In the genomic region with DNA sequence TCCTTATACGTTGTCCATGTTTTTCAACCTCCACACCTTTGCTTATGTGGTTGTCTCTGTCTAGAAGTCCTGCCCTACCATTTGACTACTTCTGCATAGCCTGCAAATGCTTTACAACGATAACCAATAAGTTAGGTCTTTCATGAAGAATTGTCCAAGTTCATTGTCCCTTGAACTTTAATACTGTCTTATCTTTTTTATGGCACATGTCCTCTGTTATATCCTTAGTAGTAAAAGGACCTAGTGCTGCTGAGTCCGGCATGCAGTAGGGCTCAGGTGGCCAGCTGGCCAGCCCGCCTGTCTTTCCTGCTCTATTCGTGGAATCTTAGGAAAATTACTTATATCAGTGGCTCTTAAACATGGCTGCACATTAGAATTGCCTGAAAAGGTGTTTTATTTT, we compare ENCODE assay signal across 23 cellular contexts.
DNase-seq lines count a peak whose midpoint lies in the region; ATAC-seq, FAIRE-seq and TF ChIP-seq lines count a peak whose summit lies in the region.
"Had no signal": no experiment of that assay in that cellular context is flagged by ENCODE, and none has a peak within 500 bp of the region (broad histone marks: within the 10 kb centered on the region; RNA-seq: fewer than 3 reads in every experiment).

No MANE protein-coding gene starts in this region.

- TF ChIP-seq POLR2A in K562 (conservative IDR thresholded peaks at IDR 0.05), result no peak

- DNase-seq in K562 (ENCODE audit: extremely low read depth in 1 of 4, low spot score in 3 of 4) (no peak), mesothelial cell of epicardium (ENCODE audit: low spot score in 2 of 2, unreplicated experiment in 2 of 2) (no peak), small intestine (peak; percentile 76), SJCRH30 (no peak), globus pallidus (ENCODE audit: low spot score) (no peak)
- no peak for DNase-seq in activated naive CD4-positive, alpha-beta T cell treated with Interleukin-2 at 50 U/mL for 16 hours
- DNase-seq: 8988T, ACHN, Calu3, DMS79 treated with DMSO at 0.1 percent for 48 hours, KBM-7, NCI-H1105, NCI-H1694, NCI-H2081 treated with DMSO at 0.1 percent for 48 hours, NCI-H2171, NCI-H226, NCI-H510A, OCI-M1 had no signal

- H3K9me1 ChIP-seq in K562 (ENCODE audit: control insufficient read depth, insufficient read depth, low read length), result no peaks in the 10 kb centered on the region

- POLR2A ChIA-PET in K562 (lab: Yijun Ruan, JAX), result no interaction called here

- WGBS in K562 (ENCODE audit: insufficient coverage, low coverage, missing lambda C conversion rate), result 4% methylated on average over 5 of the region's 5 CpGs
- WGBS in small intestine, 3 donors, result 17 to 66% (median 49%) methylated on average over 5 of the region's 5 CpGs

- H3K36me3 ChIP-seq in K562 (ENCODE audit: control insufficient read depth, insufficient read depth, low read length) (no peaks in the 10 kb centered on the region), small intestine (ENCODE audit: control insufficient read depth in 2 of 2, insufficient read depth in 2 of 2, low read length in 2 of 2) (no peaks in the 10 kb centered on the region), SJCRH30 (no peaks in the 10 kb centered on the region)

- H3K4me1 Mint-ChIP-seq in IgD-negative memory B cell, result peaks cover 36 to 43% (median 39%) of the 10 kb centered on the region in 3 donors
- peaks cover 63% of the 10 kb centered on the region for H3K4me1 Mint-ChIP-seq in mesothelial cell of epicardium

- TF ChIP-seq EP300 in K562 (IDR thresholded peaks at IDR 0.05; ENCODE audit: low read length), result no peak

- H3K27ac Mint-ChIP-seq in IgD-negative memory B cell, result peak overlapping the region; percentile 20 to 96 (median 71)
- peak overlapping the region; percentile 28 for H3K27ac Mint-ChIP-seq in mesothelial cell of epicardium

- TF ChIP-seq CTCF in K562 (IDR thresholded peaks at IDR 0.05 in 2 of 3, conservative IDR thresholded peaks at IDR 0.05 in 1 of 3; ENCODE audit: insufficient read depth in 2 of 3, low read depth in 1 of 3, low read length in 3 of 3), result no peak
- no peak for TF ChIP-seq CTCF in mesothelial cell of epicardium (IDR thresholded peaks at IDR 0.05; ENCODE audit: unreplicated experiment)

- CTCF ChIA-PET in K562 (lab: Yijun Ruan, JAX; ENCODE audit: low intra/inter-chr PET ratio), result no interaction called here

- H3K27me3 Mint-ChIP-seq in IgD-negative memory B cell (no peaks in the 10 kb centered on the region), mesothelial cell of epicardium (ENCODE audit: low read depth) (no peaks in the 10 kb centered on the region)

- H3K36me3 Mint-ChIP-seq in IgD-negative memory B cell (no peaks in the 10 kb centered on the region), mesothelial cell of epicardium (no peaks in the 10 kb centered on the region)

- H3K4me1 ChIP-seq in K562 (replicated peaks in 1 of 2; ENCODE audit: control insufficient read depth in 2 of 2, insufficient read depth in 2 of 2, low read length in 2 of 2), result peaks cover 0 to 9% of the 10 kb centered on the region in 2 experiments; a peak in 1 of 5 replicates
- H3K4me1 ChIP-seq in small intestine (ENCODE audit: control insufficient read depth in 2 of 2, insufficient read depth in 1 of 2, low read depth in 1 of 2, low read length in 1 of 2), result peaks cover 5 to 18% of the 10 kb centered on the region in 2 donors
- H3K4me1 ChIP-seq in SJCRH30, result no peaks in the 10 kb centered on the region

- ATAC-seq in K562, result no peak
- no peak for ATAC-seq in GM19467 (IDR thresholded peaks at IDR 0.05; ENCODE audit: unreplicated experiment)
- ATAC-seq: SK-N-SH treated with all-trans-retinoic acid at 6 μM for 48 hours had no signal

- H3K27ac ChIP-seq in K562 (ENCODE audit: extremely low read depth, low read depth, low read length) (no peak overlapping the region), small intestine (ENCODE audit: low read depth in 1 of 2, low read length in 1 of 2) (peak overlapping the region; percentile 2 to 67), SJCRH30 (no peak overlapping the region)

- no peak overlapping the region for H3K4me2 ChIP-seq in K562 (ENCODE audit: insufficient read depth, low read length)

- H3K9ac ChIP-seq in K562 (ENCODE audit: insufficient read depth in 1 of 2, low read depth in 2 of 2, low read length in 2 of 2), result no peak overlapping the region

- TF ChIP-seq RAD21 in K562 (CRISPR knock-in tag; conservative IDR thresholded peaks at IDR 0.05 in 1 of 2, IDR thresholded peaks at IDR 0.05 in 1 of 2), result no peak

- H3K9me3 Mint-ChIP-seq in IgD-negative memory B cell (no peaks in the 10 kb centered on the region), mesothelial cell of epicardium (no peaks in the 10 kb centered on the region)

- intact Hi-C loops in K562 (cut with micrococcal nuclease), result no loop called here

- peaks cover 15 to 37% of the 10 kb centered on the region in 2 experiments; a peak in 4 of 5 replicates for H3K27me3 ChIP-seq in K562 (ENCODE audit: control insufficient read depth in 2 of 2, insufficient read depth in 2 of 2, low read length in 2 of 2)
- no peaks in the 10 kb centered on the region for H3K27me3 ChIP-seq in small intestine (ENCODE audit: control insufficient read depth in 2 of 2, insufficient read depth in 2 of 2, low read length in 2 of 2)
- no peaks in the 10 kb centered on the region for H3K27me3 ChIP-seq in SJCRH30

- FAIRE-seq in K562 (lab: Jason Lieb, UNC), result peak; percentile 23
- no peak for FAIRE-seq in small intestine (lab: Jason Lieb, UNC)
- FAIRE-seq: H54, RCC 7860 had no signal

- H2AFZ ChIP-seq in K562 (ENCODE audit: low read depth, low read length), result no peak overlapping the region

- no peaks in the 10 kb centered on the region for H3K9me3 ChIP-seq in K562 (replicated peaks; ENCODE audit: control insufficient read depth, insufficient read depth, low read depth, low read length)
- H3K9me3 ChIP-seq in small intestine (ENCODE audit: control insufficient read depth, low read depth), result no peaks in the 10 kb centered on the region
- no peaks in the 10 kb centered on the region for H3K9me3 ChIP-seq in SJCRH30 (replicated peaks)

- no TSS peak for BruUV-seq in K562 (replicated peaks; lab: Mats Ljungman, UMichigan)

- H3K4me3 Mint-ChIP-seq in IgD-negative memory B cell (peak overlapping the region in 1 of 4 donors; percentile 79), mesothelial cell of epicardium (no peak overlapping the region)

- H3K4me3 ChIP-seq in K562 (no peak overlapping the region), small intestine (ENCODE audit: low read depth in 1 of 2, low read length in 2 of 2) (no peak overlapping the region), SJCRH30 (no peak overlapping the region)

- in situ Hi-C loops in K562 (cut with MboI), result no loop called here

- no peaks in the 10 kb centered on the region for H3K79me2 ChIP-seq in K562 (ENCODE audit: control insufficient read depth, insufficient read depth, low read length)

- no peaks in the 10 kb centered on the region for H4K20me1 ChIP-seq in K562 (replicated peaks; ENCODE audit: control insufficient read depth, insufficient read depth, low read length)

TF ChIP-seq in K562, 482 proteins besides CTCF, POLR2A, EP300 and RAD21 (continues in another document):
- TF ChIP-seq NFRKB (IDR thresholded peaks at IDR 0.05; ENCODE audit: low read depth), result no peak
- TF ChIP-seq, protein P1, sequence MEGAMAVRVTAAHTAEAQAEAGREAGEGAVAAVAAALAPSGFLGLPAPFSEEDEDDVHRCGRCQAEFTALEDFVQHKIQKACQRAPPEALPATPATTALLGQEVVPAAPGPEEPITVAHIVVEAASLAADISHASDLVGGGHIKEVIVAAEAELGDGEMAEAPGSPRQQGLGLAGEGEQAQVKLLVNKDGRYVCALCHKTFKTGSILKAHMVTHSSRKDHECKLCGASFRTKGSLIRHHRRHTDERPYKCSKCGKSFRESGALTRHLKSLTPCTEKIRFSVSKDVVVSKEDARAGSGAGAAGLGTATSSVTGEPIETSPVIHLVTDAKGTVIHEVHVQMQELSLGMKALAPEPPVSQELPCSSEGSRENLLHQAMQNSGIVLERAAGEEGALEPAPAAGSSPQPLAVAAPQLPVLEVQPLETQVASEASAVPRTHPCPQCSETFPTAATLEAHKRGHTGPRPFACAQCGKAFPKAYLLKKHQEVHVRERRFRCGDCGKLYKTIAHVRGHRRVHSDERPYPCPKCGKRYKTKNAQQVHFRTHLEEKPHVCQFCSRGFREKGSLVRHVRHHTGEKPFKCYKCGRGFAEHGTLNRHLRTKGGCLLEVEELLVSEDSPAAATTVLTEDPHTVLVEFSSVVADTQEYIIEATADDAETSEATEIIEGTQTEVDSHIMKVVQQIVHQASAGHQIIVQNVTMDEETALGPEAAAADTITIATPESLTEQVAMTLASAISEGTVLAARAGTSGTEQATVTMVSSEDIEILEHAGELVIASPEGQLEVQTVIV (CRISPR knock-in tag; IDR thresholded peaks at IDR 0.05; ENCODE audit: borderline replicate concordance), result no peak
- TF ChIP-seq EWSR1 (IDR thresholded peaks at IDR 0.05; ENCODE audit: borderline replicate concordance, low read depth, partially characterized antibody), result no peak
- TF ChIP-seq, protein P2, sequence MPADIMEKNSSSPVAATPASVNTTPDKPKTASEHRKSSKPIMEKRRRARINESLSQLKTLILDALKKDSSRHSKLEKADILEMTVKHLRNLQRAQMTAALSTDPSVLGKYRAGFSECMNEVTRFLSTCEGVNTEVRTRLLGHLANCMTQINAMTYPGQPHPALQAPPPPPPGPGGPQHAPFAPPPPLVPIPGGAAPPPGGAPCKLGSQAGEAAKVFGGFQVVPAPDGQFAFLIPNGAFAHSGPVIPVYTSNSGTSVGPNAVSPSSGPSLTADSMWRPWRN (IDR thresholded peaks at IDR 0.05; ENCODE audit: low read depth), result no peak
- no peak for TF ChIP-seq FOXJ2 (tag; IDR thresholded peaks at IDR 0.05)
- TF ChIP-seq, protein P3, sequence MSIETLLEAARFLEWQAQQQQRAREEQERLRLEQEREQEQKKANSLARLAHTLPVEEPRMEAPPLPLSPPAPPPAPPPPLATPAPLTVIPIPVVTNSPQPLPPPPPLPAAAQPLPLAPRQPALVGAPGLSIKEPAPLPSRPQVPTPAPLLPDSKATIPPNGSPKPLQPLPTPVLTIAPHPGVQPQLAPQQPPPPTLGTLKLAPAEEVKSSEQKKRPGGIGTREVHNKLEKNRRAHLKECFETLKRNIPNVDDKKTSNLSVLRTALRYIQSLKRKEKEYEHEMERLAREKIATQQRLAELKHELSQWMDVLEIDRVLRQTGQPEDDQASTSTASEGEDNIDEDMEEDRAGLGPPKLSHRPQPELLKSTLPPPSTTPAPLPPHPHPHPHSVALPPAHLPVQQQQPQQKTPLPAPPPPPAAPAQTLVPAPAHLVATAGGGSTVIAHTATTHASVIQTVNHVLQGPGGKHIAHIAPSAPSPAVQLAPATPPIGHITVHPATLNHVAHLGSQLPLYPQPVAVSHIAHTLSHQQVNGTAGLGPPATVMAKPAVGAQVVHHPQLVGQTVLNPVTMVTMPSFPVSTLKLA (conservative IDR thresholded peaks at IDR 0.05), result no peak
- no peak for TF ChIP-seq CCAR2 (IDR thresholded peaks at IDR 0.05; ENCODE audit: low read depth, low read length)
- no peak for TF ChIP-seq RB1 (IDR thresholded peaks at IDR 0.05; ENCODE audit: low read depth)

Comparison
In these comparisons a context has a peak if more than half of its experiments do, and no peak if none do; other contexts are left out.
1. H3K27ac ChIP-seq: peak in small intestine (2 of 2); none in K562 (single experiment) and SJCRH30 (single experiment).